Comparison of ENCODE assay signal across 2 cellular contexts in the genomic region with DNA sequence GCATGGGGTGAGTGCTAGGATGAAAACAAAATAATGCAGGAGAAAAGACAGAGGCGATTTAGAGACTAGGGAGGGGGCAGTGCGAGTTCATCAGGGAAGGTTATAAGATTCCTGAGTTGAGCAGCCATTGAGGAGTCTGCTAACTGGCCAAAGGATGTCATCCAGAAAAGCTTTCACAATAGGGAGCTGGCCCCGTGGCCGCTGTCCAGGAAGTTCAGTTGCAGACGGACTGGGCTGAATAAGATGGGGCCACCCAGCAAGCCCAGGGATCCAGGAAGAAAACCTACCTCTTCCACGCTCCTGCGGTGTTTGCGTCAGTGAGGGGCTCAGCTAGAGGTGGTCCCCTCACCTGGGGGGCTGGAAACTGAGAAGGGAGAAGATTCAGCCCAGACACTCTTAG.
A peak's percentile ranks its signal among the peaks of the same experiment; 100 is the strongest.
TF ChIP-seq lines count a peak whose summit lies in the region.

No MANE protein-coding gene starts in this region.

TF ChIP-seq in SK-N-SH, 30 proteins besides CTCF, POLR2A, EP300 and RAD21:
- TF ChIP-seq, protein P1, sequence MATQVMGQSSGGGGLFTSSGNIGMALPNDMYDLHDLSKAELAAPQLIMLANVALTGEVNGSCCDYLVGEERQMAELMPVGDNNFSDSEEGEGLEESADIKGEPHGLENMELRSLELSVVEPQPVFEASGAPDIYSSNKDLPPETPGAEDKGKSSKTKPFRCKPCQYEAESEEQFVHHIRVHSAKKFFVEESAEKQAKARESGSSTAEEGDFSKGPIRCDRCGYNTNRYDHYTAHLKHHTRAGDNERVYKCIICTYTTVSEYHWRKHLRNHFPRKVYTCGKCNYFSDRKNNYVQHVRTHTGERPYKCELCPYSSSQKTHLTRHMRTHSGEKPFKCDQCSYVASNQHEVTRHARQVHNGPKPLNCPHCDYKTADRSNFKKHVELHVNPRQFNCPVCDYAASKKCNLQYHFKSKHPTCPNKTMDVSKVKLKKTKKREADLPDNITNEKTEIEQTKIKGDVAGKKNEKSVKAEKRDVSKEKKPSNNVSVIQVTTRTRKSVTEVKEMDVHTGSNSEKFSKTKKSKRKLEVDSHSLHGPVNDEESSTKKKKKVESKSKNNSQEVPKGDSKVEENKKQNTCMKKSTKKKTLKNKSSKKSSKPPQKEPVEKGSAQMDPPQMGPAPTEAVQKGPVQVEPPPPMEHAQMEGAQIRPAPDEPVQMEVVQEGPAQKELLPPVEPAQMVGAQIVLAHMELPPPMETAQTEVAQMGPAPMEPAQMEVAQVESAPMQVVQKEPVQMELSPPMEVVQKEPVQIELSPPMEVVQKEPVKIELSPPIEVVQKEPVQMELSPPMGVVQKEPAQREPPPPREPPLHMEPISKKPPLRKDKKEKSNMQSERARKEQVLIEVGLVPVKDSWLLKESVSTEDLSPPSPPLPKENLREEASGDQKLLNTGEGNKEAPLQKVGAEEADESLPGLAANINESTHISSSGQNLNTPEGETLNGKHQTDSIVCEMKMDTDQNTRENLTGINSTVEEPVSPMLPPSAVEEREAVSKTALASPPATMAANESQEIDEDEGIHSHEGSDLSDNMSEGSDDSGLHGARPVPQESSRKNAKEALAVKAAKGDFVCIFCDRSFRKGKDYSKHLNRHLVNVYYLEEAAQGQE (IDR thresholded peaks at IDR 0.05; ENCODE audit: low read depth, low read length) = peak; percentile 37; the same call in 1 of the 2 replicates
- TF ChIP-seq TEAD4 (IDR thresholded peaks at IDR 0.05; ENCODE audit: borderline replicate concordance, insufficient read depth) = no peak

TF ChIP-seq in SK-N-SH treated with all-trans-retinoic acid at 6 μM for 48 hours, 23 proteins besides CTCF, POLR2A, EP300 and RAD21 (continued from another document):
- TF ChIP-seq, protein P2, sequence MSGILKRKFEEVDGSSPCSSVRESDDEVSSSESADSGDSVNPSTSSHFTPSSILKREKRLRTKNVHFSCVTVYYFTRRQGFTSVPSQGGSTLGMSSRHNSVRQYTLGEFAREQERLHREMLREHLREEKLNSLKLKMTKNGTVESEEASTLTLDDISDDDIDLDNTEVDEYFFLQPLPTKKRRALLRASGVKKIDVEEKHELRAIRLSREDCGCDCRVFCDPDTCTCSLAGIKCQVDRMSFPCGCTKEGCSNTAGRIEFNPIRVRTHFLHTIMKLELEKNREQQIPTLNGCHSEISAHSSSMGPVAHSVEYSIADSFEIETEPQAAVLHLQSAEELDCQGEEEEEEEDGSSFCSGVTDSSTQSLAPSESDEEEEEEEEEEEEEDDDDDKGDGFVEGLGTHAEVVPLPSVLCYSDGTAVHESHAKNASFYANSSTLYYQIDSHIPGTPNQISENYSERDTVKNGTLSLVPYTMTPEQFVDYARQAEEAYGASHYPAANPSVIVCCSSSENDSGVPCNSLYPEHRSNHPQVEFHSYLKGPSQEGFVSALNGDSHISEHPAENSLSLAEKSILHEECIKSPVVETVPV (CRISPR knock-in tag; IDR thresholded peaks at IDR 0.05) = no peak
- TF ChIP-seq ZC3H10 (CRISPR knock-in tag; IDR thresholded peaks at IDR 0.05) = no peak
- no peak for TF ChIP-seq SNAI2 (CRISPR knock-in tag; IDR thresholded peaks at IDR 0.05)
- no peak for TF ChIP-seq ISL1 (CRISPR knock-in tag; IDR thresholded peaks at IDR 0.05)
- TF ChIP-seq CSDC2 (CRISPR knock-in tag; IDR thresholded peaks at IDR 0.05) = no peak
- TF ChIP-seq BACH2 (CRISPR knock-in tag; IDR thresholded peaks at IDR 0.05; ENCODE audit: borderline replicate concordance) = no peak
- no peak for TF ChIP-seq PPARA (CRISPR knock-in tag; IDR thresholded peaks at IDR 0.05; ENCODE audit: borderline replicate concordance)
- TF ChIP-seq RARB (CRISPR knock-in tag; IDR thresholded peaks at IDR 0.05) = no peak
- TF ChIP-seq ZFP30 (CRISPR knock-in tag; IDR thresholded peaks at IDR 0.05) = no peak
- TF ChIP-seq, protein P3, sequence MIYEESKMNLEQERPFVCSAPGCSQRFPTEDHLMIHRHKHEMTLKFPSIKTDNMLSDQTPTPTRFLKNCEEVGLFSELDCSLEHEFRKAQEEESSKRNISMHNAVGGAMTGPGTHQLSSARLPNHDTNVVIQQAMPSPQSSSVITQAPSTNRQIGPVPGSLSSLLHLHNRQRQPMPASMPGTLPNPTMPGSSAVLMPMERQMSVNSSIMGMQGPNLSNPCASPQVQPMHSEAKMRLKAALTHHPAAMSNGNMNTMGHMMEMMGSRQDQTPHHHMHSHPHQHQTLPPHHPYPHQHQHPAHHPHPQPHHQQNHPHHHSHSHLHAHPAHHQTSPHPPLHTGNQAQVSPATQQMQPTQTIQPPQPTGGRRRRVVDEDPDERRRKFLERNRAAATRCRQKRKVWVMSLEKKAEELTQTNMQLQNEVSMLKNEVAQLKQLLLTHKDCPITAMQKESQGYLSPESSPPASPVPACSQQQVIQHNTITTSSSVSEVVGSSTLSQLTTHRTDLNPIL (CRISPR knock-in tag; IDR thresholded peaks at IDR 0.05; ENCODE audit: low read depth) = no peak
- TF ChIP-seq ARNTL (CRISPR knock-in tag; IDR thresholded peaks at IDR 0.05; ENCODE audit: borderline replicate concordance, low read depth) = no peak
